ENCODE assay signal across 8 cellular contexts in genomic region chr16:55508941-55509920, GRCh38. TPM values are rescaled to one million over a fixed set of nuclear protein-coding genes. Genes with fewer than 3 reads are reported as not detected.
A peak's percentile ranks its signal among the peaks of the same experiment; 100 is the strongest.
DNase-seq lines count a peak whose midpoint lies in the region; TF ChIP-seq lines count a peak whose summit lies in the region.

TSS of gene LPCAT2 (plus strand) at chr16:55509072. CDS start at chr16:55509182, 110 bp downstream.

- H3K4me3 Mint-ChIP-seq in H9 (peak within 1 kb of the TSS; percentile 82 to 84), osteocyte (ENCODE audit: unreplicated experiment) (peak within 1 kb of the TSS; percentile 81)

- no peak within 1 kb of the TSS for H3T11ph ChIP-seq in H9 (ENCODE audit: low read length)

- H3K79me1 ChIP-seq in H9 (ENCODE audit: insufficient read depth, low read depth, low read length, poor library complexity, severe bottlenecking): no peaks in the 10 kb centered on the region

- TF ChIP-seq CTCF in H9 (conservative IDR thresholded peaks at IDR 0.05) (no peak), left ventricle myocardium inferior (IDR thresholded peaks at IDR 0.05; ENCODE audit: borderline replicate concordance) (no peak), osteocyte (IDR thresholded peaks at IDR 0.05) (no peak), vagina (IDR thresholded peaks at IDR 0.05) (no peak)

- H2BK5ac ChIP-seq in H9 (ENCODE audit: insufficient read length, low read length): no peak within 1 kb of the TSS

- H2BK15ac ChIP-seq in H9 (ENCODE audit: low read depth, low read length): no peak within 1 kb of the TSS

- H3K36me3 Mint-ChIP-seq in H9 (ENCODE audit: insufficient read depth in 1 of 3, low read depth in 3 of 3) (peaks cover 21 to 26% (median 25%) of the 10 kb centered on the region in 3 experiments), osteocyte (ENCODE audit: unreplicated experiment) (peaks cover 28% of the 10 kb centered on the region)

- H3K56ac ChIP-seq in H9 (ENCODE audit: insufficient read length, low read depth, low read length): no peak within 1 kb of the TSS

- H3K27me3 Mint-ChIP-seq in H9 (ENCODE audit: low read depth) (peaks cover 9% of the 10 kb centered on the region), osteocyte (ENCODE audit: unreplicated experiment) (no peaks in the 10 kb centered on the region)

- H2BK20ac ChIP-seq in H9 (ENCODE audit: low read depth, low read length, poor library complexity, severe bottlenecking): no peak within 1 kb of the TSS

- no peaks in the 10 kb centered on the region for H3K27me3 ChIP-seq in H9 (ENCODE audit: insufficient read depth, low read length)
- H3K27me3 ChIP-seq in left ventricle myocardium inferior (ENCODE audit: low read depth): no peaks in the 10 kb centered on the region
- no peaks in the 10 kb centered on the region for H3K27me3 ChIP-seq in vagina

- H3K4me1 ChIP-seq in H9 (ENCODE audit: insufficient read depth, low read length) (peaks cover 3% of the 10 kb centered on the region; the same call in 1 of the 2 replicates), left ventricle myocardium inferior (peaks cover 14% of the 10 kb centered on the region), vagina (peaks cover 13% of the 10 kb centered on the region)

- H3K14ac ChIP-seq in H9 (ENCODE audit: insufficient read depth, low read length): no peak within 1 kb of the TSS

- TF ChIP-seq POLR2A in vagina (IDR thresholded peaks at IDR 0.05): peak in 1 of 2 donors; percentile 80

- H3K9ac ChIP-seq in H9 (ENCODE audit: extremely low read depth, insufficient read length, low read length): peak within 1 kb of the TSS; percentile 3

- H3K9me3 ChIP-seq in H9 (ENCODE audit: control insufficient read depth, low read depth, low read length) (no peaks in the 10 kb centered on the region), left ventricle myocardium inferior (replicated peaks) (peaks cover 21% of the 10 kb centered on the region), vagina (no peaks in the 10 kb centered on the region)

- H3K79me2 ChIP-seq in H9 (ENCODE audit: insufficient read depth, low read length): no peaks in the 10 kb centered on the region

- H3K18ac ChIP-seq in H9 (ENCODE audit: insufficient read length, low read depth, low read length): peak within 1 kb of the TSS; percentile 0

- peaks cover 10% of the 10 kb centered on the region for H3K23me2 ChIP-seq in H9 (ENCODE audit: insufficient read length, low read depth, low read length, poor library complexity, severe bottlenecking)

- no peaks in the 10 kb centered on the region for H4K20me1 ChIP-seq in H9 (ENCODE audit: control insufficient read depth, insufficient read depth, insufficient read length)

- no peak within 1 kb of the TSS for H3K4ac ChIP-seq in H9 (ENCODE audit: low read depth, low read length)

- H3K4me1 Mint-ChIP-seq in H9 (peaks cover 14 to 20% of the 10 kb centered on the region in 2 experiments), osteocyte (ENCODE audit: unreplicated experiment) (peaks cover 8% of the 10 kb centered on the region)

- H2BK120ac ChIP-seq in H9 (ENCODE audit: low read depth, low read length, poor library complexity, severe bottlenecking): no peak within 1 kb of the TSS

- intact Hi-C loops in left ventricle myocardium inferior (cut with micrococcal nuclease): no loop called here
- intact Hi-C loops in vagina (cut with DNase I): no loop called here

- H3K27ac ChIP-seq in H9 (ENCODE audit: insufficient read length, low read depth, low read length) (no peak within 1 kb of the TSS), left ventricle myocardium inferior (replicated peaks) (peak within 1 kb of the TSS; percentile 79), vagina (peak within 1 kb of the TSS; percentile 71)

- peaks cover 14% of the 10 kb centered on the region for H3K36me3 ChIP-seq in left ventricle myocardium inferior
- peaks cover 0 to 19% of the 10 kb centered on the region in 2 donors for H3K36me3 ChIP-seq in vagina

- H2AK5ac ChIP-seq in H9 (ENCODE audit: insufficient read length, low read length): no peak within 1 kb of the TSS

- H3K23ac ChIP-seq in H9 (ENCODE audit: insufficient read length, low read depth, low read length): no peak within 1 kb of the TSS

- no peak within 1 kb of the TSS for H4K91ac ChIP-seq in H9 (ENCODE audit: insufficient read length, low read depth, low read length)

- DNase-seq in AML-193 (lab: John Stamatoyannopoulos, UW): peak; percentile 79 to 84
- DNase-seq in H9: peak; percentile 93
- peak; percentile 70 to 87 for DNase-seq in NOMO-1 (lab: John Stamatoyannopoulos, UW; ENCODE audit: unreplicated experiment in 2 of 2)
- DNase-seq in anterior cingulate cortex (lab: John Stamatoyannopoulos, UW): peak in 49 of 58 donors; percentile 23 to 84 (median 62)
- peak; percentile 90 for DNase-seq in left ventricle myocardium inferior
- DNase-seq in osteocyte (ENCODE audit: extremely low spot score, unreplicated experiment): peak; percentile 91
- peak in 1 of 2 donors; percentile 92 for DNase-seq in vagina (ENCODE audit: extremely low spot score in 2 of 2)
- DNase-seq in NCI-H1694 (lab: John Stamatoyannopoulos, UW): no peak

- H3K4me2 ChIP-seq in H9 (ENCODE audit: insufficient read depth, insufficient read length, low read length): peak within 1 kb of the TSS; percentile 86

- no peak within 1 kb of the TSS for H2AFZ ChIP-seq in H9 (ENCODE audit: low read length)

- H2BK12ac ChIP-seq in H9 (ENCODE audit: insufficient read length, low read depth, low read length): no peak within 1 kb of the TSS

- no CpG with 5 or more reads among the region's 61 CpGs for WGBS in H9 (ENCODE audit: extremely low coverage, insufficient read length, low lambda C conversion rate)

- H4K8ac ChIP-seq in H9 (replicated peaks; ENCODE audit: insufficient read length, low read depth, low read length): no peak within 1 kb of the TSS

- H3K4me3 ChIP-seq in left ventricle myocardium inferior: peak within 1 kb of the TSS; percentile 76
- peak within 1 kb of the TSS; percentile 67 to 71 for H3K4me3 ChIP-seq in vagina

- H3K27ac Mint-ChIP-seq in H9 (peak within 1 kb of the TSS in 1 of 3 experiments; percentile 82; a peak in 2 of 7 replicates), osteocyte (ENCODE audit: unreplicated experiment) (peak within 1 kb of the TSS; percentile 1)

- no peak within 1 kb of the TSS for H4K5ac ChIP-seq in H9 (ENCODE audit: insufficient read length, low read depth, low read length)

- H3K9me3 Mint-ChIP-seq in H9 (peaks cover 21 to 22% of the 10 kb centered on the region in 2 experiments), osteocyte (ENCODE audit: unreplicated experiment) (peaks cover 16% of the 10 kb centered on the region)

RNA-seq across cellular contexts. Expression of gene LPCAT2, which starts in this region (rescaled TPM):
- total RNA-seq in H9 (2021) (2.5 and 2.8 TPM in 2 replicates), left ventricle myocardium inferior (6.9 TPM), osteocyte (9.6 and 11.1 TPM in 2 replicates), vagina (11.3 TPM)
